9 cellular contexts compared by ENCODE assay signal in the genomic region with DNA sequence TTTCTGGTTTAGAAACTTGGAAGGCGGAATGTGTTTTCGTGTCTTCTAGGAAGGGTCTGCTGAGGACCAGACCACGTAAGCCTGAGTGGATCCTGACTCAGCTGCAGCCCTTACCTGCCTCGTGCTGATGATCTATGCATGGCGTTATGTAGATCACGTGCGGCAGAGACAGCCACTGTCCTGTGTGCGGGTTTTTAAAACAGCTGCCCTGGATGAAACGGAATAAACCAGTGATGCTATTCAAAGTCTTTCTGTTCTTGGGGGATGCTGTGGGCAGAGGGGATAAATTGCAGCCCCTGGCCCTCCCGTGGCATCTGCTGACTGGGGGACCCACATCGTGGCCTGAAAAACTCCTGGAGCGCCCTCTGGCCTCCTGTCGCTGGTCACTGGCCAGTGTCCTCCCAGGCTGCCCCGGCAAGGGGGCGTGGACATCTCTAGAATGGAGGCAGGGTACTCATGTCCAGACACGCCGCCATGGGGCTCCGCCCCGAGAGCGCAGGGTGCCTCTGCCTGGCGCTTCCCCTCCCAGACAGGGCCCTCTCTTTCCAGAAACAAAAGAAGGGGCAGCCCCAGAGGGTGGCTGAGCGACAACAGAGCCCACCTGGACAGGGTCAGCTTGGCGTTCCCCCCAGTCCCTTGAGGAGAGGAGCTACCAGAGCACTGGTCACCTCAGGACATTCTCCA. TPM values are rescaled to one million over a fixed set of nuclear protein-coding genes. Genes with fewer than 3 reads are reported as not detected.
A peak's percentile ranks its signal among the peaks of the same experiment; 100 is the strongest.
DNase-seq lines count a peak whose midpoint lies in the region; ATAC-seq and TF ChIP-seq lines count a peak whose summit lies in the region.
"Had no signal": no experiment of that assay in that cellular context is flagged by ENCODE, and none has a peak within 500 bp of the region (broad histone marks: within the 10 kb centered on the region; RNA-seq: fewer than 3 reads in every experiment).

No MANE protein-coding gene starts in this region.

- H3K27me3 Mint-ChIP-seq in activated CD8-positive, alpha-beta T cell treated with anti-CD3 and anti-CD28 coated beads, Interleukin-2, amount 10 ng/mL, durations not matched to agents 7 days and 5 days (ENCODE audit: low read depth), result no peaks in the 10 kb centered on the region
- H3K27me3 Mint-ChIP-seq: stimulated activated memory B cell treated with anti-CD40 and anti-IgM and Interleukin-4, amounts not matched to agents 10 μg/mL and 1 μg/mL and 100 μg/mL, for 72 hours had no signal

- TF ChIP-seq CTCF in VCaP (conservative IDR thresholded peaks at IDR 0.05), result peak; percentile 43

- CTCF ChIA-PET in activated CD8-positive, alpha-beta T cell treated with anti-CD3 and anti-CD28 coated beads, Interleukin-2, amount 10 ng/mL, durations not matched to agents 7 days and 5 days (lab: Charles Lee), result interaction anchor here (1.3 to 2.4 kb wide), 3 partner anchors 39 to 47 kb away, joined by 6 to 21 read pairs (median 6); no protein-coding TSS in a partner anchor

- no peak for ATAC-seq in activated CD8-positive, alpha-beta T cell treated with anti-CD3 and anti-CD28 coated beads, Interleukin-2, amount 10 ng/mL, durations not matched to agents 7 days and 5 days
- ATAC-seq: stimulated activated memory B cell treated with anti-CD40 and anti-IgM and Interleukin-4, amounts not matched to agents 10 μg/mL and 1 μg/mL and 100 μg/mL, for 72 hours had no signal

- peak overlapping the region; percentile 56 for H3K27ac ChIP-seq in VCaP

- intact Hi-C loops in posterior cingulate gyrus (cut with DNase I), result no loop called here

- no peaks in the 10 kb centered on the region for H3K4me1 Mint-ChIP-seq in activated CD8-positive, alpha-beta T cell treated with anti-CD3 and anti-CD28 coated beads, Interleukin-2, amount 10 ng/mL, durations not matched to agents 7 days and 5 days (ENCODE audit: low read depth)

- no peak overlapping the region for H3K27ac Mint-ChIP-seq in activated CD8-positive, alpha-beta T cell treated with anti-CD3 and anti-CD28 coated beads, Interleukin-2, amount 10 ng/mL, durations not matched to agents 7 days and 5 days

- H3K9me3 Mint-ChIP-seq in activated CD8-positive, alpha-beta T cell treated with anti-CD3 and anti-CD28 coated beads, Interleukin-2, amount 10 ng/mL, durations not matched to agents 7 days and 5 days (ENCODE audit: insufficient read depth), result no peaks in the 10 kb centered on the region
- H3K9me3 Mint-ChIP-seq: stimulated activated memory B cell treated with anti-CD40 and anti-IgM and Interleukin-4, amounts not matched to agents 10 μg/mL and 1 μg/mL and 100 μg/mL, for 72 hours had no signal

- H3K36me3 Mint-ChIP-seq in activated CD8-positive, alpha-beta T cell treated with anti-CD3 and anti-CD28 coated beads, Interleukin-2, amount 10 ng/mL, durations not matched to agents 7 days and 5 days (ENCODE audit: low read depth), result peaks cover 17% of the 10 kb centered on the region

- H3K4me3 Mint-ChIP-seq in activated CD8-positive, alpha-beta T cell treated with anti-CD3 and anti-CD28 coated beads, Interleukin-2, amount 10 ng/mL, durations not matched to agents 7 days and 5 days, result no peak overlapping the region
- H3K4me3 Mint-ChIP-seq: stimulated activated memory B cell treated with anti-CD40 and anti-IgM and Interleukin-4, amounts not matched to agents 10 μg/mL and 1 μg/mL and 100 μg/mL, for 72 hours had no signal

- POLR2A ChIA-PET in activated CD8-positive, alpha-beta T cell treated with anti-CD3 and anti-CD28 coated beads, Interleukin-2, amount 10 ng/mL, durations not matched to agents 7 days and 5 days (lab: Charles Lee), result interaction anchor here (1.7 kb wide), 1 partner anchor 26 kb away, joined by 5 read pairs; no protein-coding TSS in a partner anchor

- DNase-seq in COR-L47 (lab: John Stamatoyannopoulos, UW) (peak; percentile 63), NCI-H1417 treated with DMSO at 0.1 percent for 48 hours (lab: John Stamatoyannopoulos, UW) (peak; percentile 56), left kidney (ENCODE audit: low read depth, low spot score) (peak; percentile 71), hypothalamus (lab: John Stamatoyannopoulos, UW) (no peak), posterior cingulate gyrus (no peak), AML-193 (lab: John Stamatoyannopoulos, UW) (no peak)
- DNase-seq in activated CD8-positive, alpha-beta T cell treated with anti-CD3 and anti-CD28 coated beads, Interleukin-2, amount 10 ng/mL, durations not matched to agents 7 days and 5 days, result no peak

RNA-seq across cellular contexts. Expression of gene ALKBH4, which starts 13.2 kb away (rescaled TPM):
- 10 to 100 TPM; 10.8 to 11.1 TPM for total RNA-seq in activated CD8-positive, alpha-beta T cell treated with anti-CD3 and anti-CD28 coated beads, Interleukin-2, amount 10 ng/mL, durations not matched to agents 7 days and 5 days

RNA-seq across cellular contexts. Expression of gene LRWD1, which starts 13.3 kb away (rescaled TPM):
- 10 to 100 TPM; 16.7 to 21.7 TPM for total RNA-seq in activated CD8-positive, alpha-beta T cell treated with anti-CD3 and anti-CD28 coated beads, Interleukin-2, amount 10 ng/mL, durations not matched to agents 7 days and 5 days

RNA-seq across cellular contexts. Expression of gene ORAI2, which starts 18.1 kb away (rescaled TPM):
- 10 to 100 TPM; 72.5 to 72.8 TPM for total RNA-seq in activated CD8-positive, alpha-beta T cell treated with anti-CD3 and anti-CD28 coated beads, Interleukin-2, amount 10 ng/mL, durations not matched to agents 7 days and 5 days

RNA-seq across cellular contexts. Expression of gene POLR2J, which starts 27.2 kb away (rescaled TPM):
- 10 to 100 TPM; 55.7 to 62.0 TPM for total RNA-seq in activated CD8-positive, alpha-beta T cell treated with anti-CD3 and anti-CD28 coated beads, Interleukin-2, amount 10 ng/mL, durations not matched to agents 7 days and 5 days

RNA-seq across cellular contexts. Expression of gene PRKRIP1, which starts 55.4 kb away (rescaled TPM):
- total RNA-seq in activated CD8-positive, alpha-beta T cell treated with anti-CD3 and anti-CD28 coated beads, Interleukin-2, amount 10 ng/mL, durations not matched to agents 7 days and 5 days, result 10 to 100 TPM; 26.8 to 28.1 TPM

Comparison
In these comparisons a context has a peak if more than half of its experiments do, and no peak if none do; other contexts are left out.
1. DNase-seq: peak in COR-L47 (single experiment), NCI-H1417 treated with DMSO at 0.1 percent for 48 hours (single experiment) and left kidney (single experiment); none in activated CD8-positive, alpha-beta T cell treated with anti-CD3 and anti-CD28 coated beads, Interleukin-2, amount 10 ng/mL, durations not matched to agents 7 days and 5 days (single experiment), hypothalamus (0 of 51), posterior cingulate gyrus (0 of 10) and AML-193 (0 of 2).